In the genomic region with DNA sequence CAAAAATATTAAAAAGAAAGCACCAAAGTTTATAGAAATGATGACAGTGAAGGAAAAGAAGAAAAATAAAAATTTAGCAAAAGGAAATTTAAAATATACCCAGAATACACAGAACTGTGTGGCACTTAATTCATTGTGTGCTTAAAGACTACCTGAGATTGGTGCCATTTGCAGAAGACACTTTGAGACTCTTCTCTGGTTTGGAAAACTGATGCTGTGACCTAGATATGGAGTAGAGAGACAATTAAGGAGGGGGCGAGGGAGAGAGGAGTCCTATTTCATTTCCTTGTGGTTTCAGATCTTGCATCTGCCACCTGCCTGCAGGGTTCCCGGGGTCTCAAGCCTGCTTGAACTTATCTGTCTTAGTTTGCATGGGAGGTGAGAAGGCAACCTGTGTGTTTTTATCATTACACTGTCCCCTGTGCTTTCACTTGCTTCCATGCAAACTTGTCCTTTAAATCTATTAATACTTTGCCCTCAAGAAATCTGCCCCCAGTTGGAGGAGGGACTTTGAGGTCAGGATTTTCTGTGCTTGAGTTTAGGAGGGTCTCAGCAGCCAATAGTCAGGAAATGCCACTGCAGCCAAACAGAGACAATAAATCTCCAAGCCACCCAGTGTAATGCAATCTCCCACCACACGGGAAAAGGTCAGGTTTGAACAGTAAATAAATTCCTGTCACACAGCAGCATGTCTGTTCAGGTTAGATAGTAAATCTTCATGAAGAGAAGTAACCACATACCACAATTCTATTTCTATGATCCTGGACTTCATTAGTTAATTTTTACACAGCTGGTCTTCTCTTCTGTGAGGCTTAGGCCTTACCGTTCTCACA, we compare ENCODE assay signal across 10 cellular contexts.
A peak's percentile ranks its signal among the peaks of the same experiment; 100 is the strongest.
DNase-seq lines count a peak whose midpoint lies in the region; ATAC-seq, FAIRE-seq and TF ChIP-seq lines count a peak whose summit lies in the region.
"Had no signal": no experiment of that assay in that cellular context is flagged by ENCODE, and none has a peak within 500 bp of the region (broad histone marks: within the 10 kb centered on the region; RNA-seq: fewer than 3 reads in every experiment).

No MANE protein-coding gene starts in this region.

- no peak overlapping the region for H3K4me3 Mint-ChIP-seq in GM23338
- H3K4me3 Mint-ChIP-seq in T-helper 2 cell treated with Interferon-gamma antibody and Interleukin-4, amounts not matched to agents 5 μg/mL and 100 μg/mL, for 36 hours, result no peak overlapping the region

- WGBS in A549 (ENCODE audit: missing lambda C conversion rate), result 34% methylated on average over 4 of the region's 4 CpGs

- H3K27me3 ChIP-seq in GM23338 (ENCODE audit: insufficient read depth) (no peaks in the 10 kb centered on the region), SJCRH30 (no peaks in the 10 kb centered on the region)

- TF ChIP-seq EP300 in A549 (IDR thresholded peaks at IDR 0.05), result no peak

- H3F3A ChIP-seq in GM23338 (replicated peaks; ENCODE audit: low read depth), result no peaks in the 10 kb centered on the region

- no peak for TF ChIP-seq POLR2A in A549 (IDR thresholded peaks at IDR 0.05; ENCODE audit: low read length)

- no peaks in the 10 kb centered on the region for H3K36me3 ChIP-seq in GM23338 (ENCODE audit: insufficient read depth)
- no peaks in the 10 kb centered on the region for H3K36me3 ChIP-seq in SJCRH30

- CTCF ChIA-PET in A549 (lab: Yijun Ruan, JAX), result no interaction called here

- no peaks in the 10 kb centered on the region for H3K36me3 Mint-ChIP-seq in GM23338 (ENCODE audit: low read depth)
- H3K36me3 Mint-ChIP-seq in T-helper 2 cell treated with Interferon-gamma antibody and Interleukin-4, amounts not matched to agents 5 μg/mL and 100 μg/mL, for 36 hours (ENCODE audit: low read depth), result no peaks in the 10 kb centered on the region

- H3K4me2 ChIP-seq in A549 (no peak overlapping the region), GM23338 (no peak overlapping the region)

- ATAC-seq in A549, result peak; percentile 68 to 75; a peak in 4 of 6 replicates
- ATAC-seq in GM23338, result peak; percentile 94

- 0 out of 2 replicates have a peak overlapping the region, but pooled peaks have one; percentile 14 for H3K27ac Mint-ChIP-seq in GM23338
- H3K27ac Mint-ChIP-seq in T-helper 2 cell treated with Interferon-gamma antibody and Interleukin-4, amounts not matched to agents 5 μg/mL and 100 μg/mL, for 36 hours, result no peak overlapping the region

- no peak overlapping the region for H3K27ac ChIP-seq in A549
- no peak overlapping the region for H3K27ac ChIP-seq in GM23338 (ENCODE audit: low read depth)
- H3K27ac ChIP-seq in SJCRH30, result peak overlapping the region; percentile 17; the same call in 1 of the 2 replicates

- no peaks in the 10 kb centered on the region for H3K79me2 ChIP-seq in GM23338 (replicated peaks; ENCODE audit: insufficient read depth)

- TF ChIP-seq RAD21 in A549 (conservative IDR thresholded peaks at IDR 0.05 in 1 of 2, IDR thresholded peaks at IDR 0.05 in 1 of 2), result no peak

- no peaks in the 10 kb centered on the region for H4K20me1 ChIP-seq in GM23338 (replicated peaks; ENCODE audit: insufficient read depth)

- H3K9me3 Mint-ChIP-seq in GM23338, result no peaks in the 10 kb centered on the region
- H3K9me3 Mint-ChIP-seq in T-helper 2 cell treated with Interferon-gamma antibody and Interleukin-4, amounts not matched to agents 5 μg/mL and 100 μg/mL, for 36 hours, result no peaks in the 10 kb centered on the region

- H3K4me3 ChIP-seq in A549, result no peak overlapping the region
- no peak overlapping the region for H3K4me3 ChIP-seq in GM23338
- no peak overlapping the region for H3K4me3 ChIP-seq in SJCRH30

- H3K4me1 ChIP-seq in A549, result no peaks in the 10 kb centered on the region
- H3K4me1 ChIP-seq in GM23338 (ENCODE audit: insufficient read depth), result peaks cover 6% of the 10 kb centered on the region
- peaks cover 29% of the 10 kb centered on the region for H3K4me1 ChIP-seq in SJCRH30

- no peak overlapping the region for H2AFZ ChIP-seq in GM23338

- H3K9me3 ChIP-seq in A549 (no peaks in the 10 kb centered on the region), SJCRH30 (replicated peaks) (0 out of 2 replicates have a peak, but pooled peaks cover 3% of the 10 kb centered on the region)

- DNase-seq in A549 (ENCODE audit: low read depth in 1 of 2, low spot score in 1 of 2) (peak in 1 of 2 experiments; percentile 7), GM23338 (ENCODE audit: low spot score) (peak; percentile 69), SJCRH30 (peak; percentile 43 to 71), islet precursor cell (peak; percentile 64), T-helper 9 cell (no peak), NCI-H2081 (lab: John Stamatoyannopoulos, UW) (no peak), HT-29 (ENCODE audit: low spot score) (no peak)
- no peak for DNase-seq in T-helper 2 cell treated with Interferon-gamma antibody and Interleukin-4, amounts not matched to agents 5 μg/mL and 100 μg/mL, for 36 hours (ENCODE audit: low spot score)
- DNase-seq: activated CD8-positive, alpha-beta memory T cell treated with anti-CD3 and anti-CD28 coated beads, Interleukin-2, amount 50 U/mL, for 4 hours; stimulated activated naive CD4-positive, alpha-beta T cell had no signal

- peaks cover 4% of the 10 kb centered on the region for H3K27me3 Mint-ChIP-seq in GM23338 (ENCODE audit: insufficient read depth, low read depth, poor library complexity)
- H3K27me3 Mint-ChIP-seq in T-helper 2 cell treated with Interferon-gamma antibody and Interleukin-4, amounts not matched to agents 5 μg/mL and 100 μg/mL, for 36 hours (ENCODE audit: low read depth), result peaks cover 5% of the 10 kb centered on the region

- POLR2A ChIA-PET in A549 (lab: Yijun Ruan, JAX), result no interaction called here

- TF ChIP-seq CTCF in A549 (IDR thresholded peaks at IDR 0.05), result no peak
- TF ChIP-seq CTCF in GM23338 (conservative IDR thresholded peaks at IDR 0.05; ENCODE audit: low read depth in 2 of 2), result peak in 1 of 2 experiments; percentile 41; a peak in 2 of 4 replicates

- FAIRE-seq in A549 (lab: Jason Lieb, UNC), result no peak

- H3K4me1 Mint-ChIP-seq in GM23338, result peaks cover 11% of the 10 kb centered on the region
- no peaks in the 10 kb centered on the region for H3K4me1 Mint-ChIP-seq in T-helper 2 cell treated with Interferon-gamma antibody and Interleukin-4, amounts not matched to agents 5 μg/mL and 100 μg/mL, for 36 hours (ENCODE audit: low read depth)

- no peaks in the 10 kb centered on the region for H3K9me2 ChIP-seq in GM23338 (ENCODE audit: insufficient read depth)

TF ChIP-seq in A549, 52 proteins besides CTCF, POLR2A, EP300 and RAD21 (continues in another document):
- TF ChIP-seq, protein P1, sequence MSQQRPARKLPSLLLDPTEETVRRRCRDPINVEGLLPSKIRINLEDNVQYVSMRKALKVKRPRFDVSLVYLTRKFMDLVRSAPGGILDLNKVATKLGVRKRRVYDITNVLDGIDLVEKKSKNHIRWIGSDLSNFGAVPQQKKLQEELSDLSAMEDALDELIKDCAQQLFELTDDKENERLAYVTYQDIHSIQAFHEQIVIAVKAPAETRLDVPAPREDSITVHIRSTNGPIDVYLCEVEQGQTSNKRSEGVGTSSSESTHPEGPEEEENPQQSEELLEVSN (IDR thresholded peaks at IDR 0.05; ENCODE audit: borderline replicate concordance, low read depth), result no peak
- no peak for TF ChIP-seq RARB (CRISPR knock-in tag; IDR thresholded peaks at IDR 0.05)

TF ChIP-seq in GM23338, 12 proteins besides CTCF, POLR2A, EP300 and RAD21 (continues in another document):
- TF ChIP-seq JUNB (IDR thresholded peaks at IDR 0.05; ENCODE audit: unreplicated experiment), result no peak

Comparison
In these comparisons a context has a peak if more than half of its experiments do, and no peak if none do; other contexts are left out.
1. DNase-seq: peak in GM23338 (single experiment), SJCRH30 (2 of 2) and islet precursor cell (single experiment); none in T-helper 2 cell treated with Interferon-gamma antibody and Interleukin-4, amounts not matched to agents 5 μg/mL and 100 μg/mL, for 36 hours (single experiment), T-helper 9 cell (single experiment), NCI-H2081 (0 of 2) and HT-29 (single experiment).